13 cellular contexts compared by ENCODE assay signal in the genomic region with DNA sequence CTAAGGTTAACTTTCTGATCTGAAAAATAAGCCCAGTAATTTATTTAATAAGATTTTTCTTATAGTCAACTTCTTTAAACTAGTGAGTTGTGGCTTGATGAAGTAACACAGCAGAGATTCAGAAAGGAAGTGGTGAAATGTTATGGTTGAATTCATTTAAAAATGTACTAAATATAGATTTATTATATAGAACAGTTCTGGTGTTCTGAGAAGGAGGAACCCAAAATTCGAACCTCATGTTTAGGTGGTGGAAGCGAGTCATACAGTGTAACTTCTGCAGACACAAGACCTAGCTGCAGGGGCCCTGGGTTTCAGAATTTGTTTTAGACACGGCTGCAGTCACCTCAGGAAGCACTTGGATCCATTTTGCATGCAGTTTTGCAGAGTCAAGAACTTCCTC.
A peak's percentile ranks its signal among the peaks of the same experiment; 100 is the strongest.
DNase-seq lines count a peak whose midpoint lies in the region; ATAC-seq, FAIRE-seq and TF ChIP-seq lines count a peak whose summit lies in the region.
"Had no signal": no experiment of that assay in that cellular context is flagged by ENCODE, and none has a peak within 500 bp of the region (broad histone marks: within the 10 kb centered on the region; RNA-seq: fewer than 3 reads in every experiment).

No MANE protein-coding gene starts in this region.

- peaks cover 36% of the 10 kb centered on the region for H3K36me3 Mint-ChIP-seq in dendritic cell treated with granulocyte-macrophage colony-stimulating factor and Interleukin-4, amounts not matched to agents 40 ng/mL and 50 ng/mL, for 4 days (ENCODE audit: low read depth)

- peaks cover 62% of the 10 kb centered on the region for H3K4me1 Mint-ChIP-seq in dendritic cell treated with granulocyte-macrophage colony-stimulating factor and Interleukin-4, amounts not matched to agents 40 ng/mL and 50 ng/mL, for 4 days (ENCODE audit: low read depth)
- H3K4me1 Mint-ChIP-seq: nephron had no signal

- TF ChIP-seq CTCF in uterus (IDR thresholded peaks at IDR 0.05), result no peak

- no peaks in the 10 kb centered on the region for H3K27me3 ChIP-seq in uterus
- no peaks in the 10 kb centered on the region for H3K27me3 ChIP-seq in small intestine (ENCODE audit: control insufficient read depth in 2 of 2, insufficient read depth in 2 of 2, low read length in 2 of 2)
- H3K27me3 ChIP-seq: gastroesophageal sphincter had no signal

- H3K9me3 ChIP-seq in uterus (no peaks in the 10 kb centered on the region), small intestine (ENCODE audit: control insufficient read depth, low read depth) (no peaks in the 10 kb centered on the region)
- H3K9me3 ChIP-seq: gastroesophageal sphincter had no signal

- intact Hi-C loops in dendritic cell treated with granulocyte-macrophage colony-stimulating factor and Interleukin-4, amounts not matched to agents 40 ng/mL and 50 ng/mL, for 4 days (cut with micrococcal nuclease), result no loop called here
- intact Hi-C loops in uterus (cut with DNase I; ENCODE audit: low total_unique reads), result no loop called here

- DNase-seq in GDM1 (lab: John Stamatoyannopoulos, UW), result peak; percentile 8
- DNase-seq in RKO (ENCODE audit: low spot score), result no peak
- DNase-seq in uterus, result no peak
- DNase-seq in small intestine, result no peak
- no peak for DNase-seq in NCI-H524 treated with DMSO at 0.1 percent for 48 hours (lab: John Stamatoyannopoulos, UW)
- DNase-seq: NCI-H2107 had no signal

- H3K36me3 ChIP-seq in uterus (no peaks in the 10 kb centered on the region), small intestine (ENCODE audit: control insufficient read depth in 2 of 2, insufficient read depth in 2 of 2, low read length in 2 of 2) (peaks cover 2 to 5% of the 10 kb centered on the region in 2 donors)

- H3K4me1 ChIP-seq in uterus (no peaks in the 10 kb centered on the region), small intestine (ENCODE audit: control insufficient read depth in 2 of 2, insufficient read depth in 1 of 2, low read depth in 1 of 2, low read length in 1 of 2) (no peaks in the 10 kb centered on the region)

- H3K4me3 Mint-ChIP-seq in dendritic cell treated with granulocyte-macrophage colony-stimulating factor and Interleukin-4, amounts not matched to agents 40 ng/mL and 50 ng/mL, for 4 days, result peak overlapping the region; percentile 40
- H3K4me3 Mint-ChIP-seq: nephron; T-helper 1 cell treated with Interleukin-12 subunit alpha and Interleukin-12 subunit beta and Interleukin-4 antibody, amounts not matched to agents 30 μg/mL and 1 μg/mL, for 36 hours had no signal

- no peak for FAIRE-seq in small intestine (lab: Jason Lieb, UNC)

- 57 to 80% (median 68%) methylated on average over 3 of the region's 3 CpGs for WGBS in small intestine, 3 donors

- H3K27ac Mint-ChIP-seq in dendritic cell treated with granulocyte-macrophage colony-stimulating factor and Interleukin-4, amounts not matched to agents 40 ng/mL and 50 ng/mL, for 4 days, result peak overlapping the region; percentile 80
- H3K27ac Mint-ChIP-seq: T-helper 1 cell treated with Interleukin-12 subunit alpha and Interleukin-12 subunit beta and Interleukin-4 antibody, amounts not matched to agents 30 μg/mL and 1 μg/mL, for 36 hours had no signal

- no peaks in the 10 kb centered on the region for H3K9me3 Mint-ChIP-seq in dendritic cell treated with granulocyte-macrophage colony-stimulating factor and Interleukin-4, amounts not matched to agents 40 ng/mL and 50 ng/mL, for 4 days
- H3K9me3 Mint-ChIP-seq: nephron; T-helper 1 cell treated with Interleukin-12 subunit alpha and Interleukin-12 subunit beta and Interleukin-4 antibody, amounts not matched to agents 30 μg/mL and 1 μg/mL, for 36 hours had no signal

- no peak overlapping the region for H3K4me3 ChIP-seq in uterus
- H3K4me3 ChIP-seq in small intestine (ENCODE audit: low read depth in 1 of 2, low read length in 2 of 2), result no peak overlapping the region
- H3K4me3 ChIP-seq: gastroesophageal sphincter had no signal

- H3K27me3 Mint-ChIP-seq in dendritic cell treated with granulocyte-macrophage colony-stimulating factor and Interleukin-4, amounts not matched to agents 40 ng/mL and 50 ng/mL, for 4 days, result no peaks in the 10 kb centered on the region

- H3K27ac ChIP-seq in uterus (no peak overlapping the region), small intestine (ENCODE audit: low read depth in 1 of 2, low read length in 1 of 2) (no peak overlapping the region)
- H3K27ac ChIP-seq: gastroesophageal sphincter had no signal

- TF ChIP-seq POLR2A in uterus (IDR thresholded peaks at IDR 0.05), result no peak

- ATAC-seq in GM21423 (IDR thresholded peaks at IDR 0.05; ENCODE audit: unreplicated experiment) (peak; percentile 56), HG03520 (IDR thresholded peaks at IDR 0.05; ENCODE audit: unreplicated experiment) (peak; percentile 60)
- ATAC-seq: gastroesophageal sphincter, HCT116 had no signal
